Comparison of ENCODE assay signal across 1 cellular context in genomic region chr10:93068411-93069244, GRCh38.
TF ChIP-seq lines count a peak whose summit lies in the region.

No MANE protein-coding gene starts in this region.

TF ChIP-seq in H1, 55 proteins besides CTCF, POLR2A, EP300 and RAD21:
- no peak for TF ChIP-seq TEAD4 (IDR thresholded peaks at IDR 0.05; ENCODE audit: low read depth, low read length)
- no peak for TF ChIP-seq ASH2L (IDR thresholded peaks at IDR 0.05; ENCODE audit: low read length)
- TF ChIP-seq, protein P1, sequence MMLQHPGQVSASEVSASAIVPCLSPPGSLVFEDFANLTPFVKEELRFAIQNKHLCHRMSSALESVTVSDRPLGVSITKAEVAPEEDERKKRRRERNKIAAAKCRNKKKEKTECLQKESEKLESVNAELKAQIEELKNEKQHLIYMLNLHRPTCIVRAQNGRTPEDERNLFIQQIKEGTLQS (IDR thresholded peaks at IDR 0.05; ENCODE audit: insufficient read depth, low read depth, low read length), result no peak
- peak; percentile 26; the same call in 1 of the 2 replicates for TF ChIP-seq MAX (IDR thresholded peaks at IDR 0.05)
- TF ChIP-seq JUND (IDR thresholded peaks at IDR 0.05; ENCODE audit: low read length), result no peak
- TF ChIP-seq POLR2AphosphoS5 (IDR thresholded peaks at IDR 0.05; ENCODE audit: low read depth, low read length), result no peak
- no peak for TF ChIP-seq SIN3A (conservative IDR thresholded peaks at IDR 0.05 in 1 of 2, IDR thresholded peaks at IDR 0.05 in 1 of 2; ENCODE audit: low read depth in 1 of 2, low read length in 2 of 2)
- no peak for TF ChIP-seq KDM5A (IDR thresholded peaks at IDR 0.05; ENCODE audit: low read length)
- no peak; the same call in 1 of the 2 replicates for TF ChIP-seq TCF12 (IDR thresholded peaks at IDR 0.05; ENCODE audit: low read depth, low read length)
- TF ChIP-seq, protein P2, sequence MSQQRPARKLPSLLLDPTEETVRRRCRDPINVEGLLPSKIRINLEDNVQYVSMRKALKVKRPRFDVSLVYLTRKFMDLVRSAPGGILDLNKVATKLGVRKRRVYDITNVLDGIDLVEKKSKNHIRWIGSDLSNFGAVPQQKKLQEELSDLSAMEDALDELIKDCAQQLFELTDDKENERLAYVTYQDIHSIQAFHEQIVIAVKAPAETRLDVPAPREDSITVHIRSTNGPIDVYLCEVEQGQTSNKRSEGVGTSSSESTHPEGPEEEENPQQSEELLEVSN (IDR thresholded peaks at IDR 0.05), result peak; percentile 50; the same call in 1 of the 2 replicates
- TF ChIP-seq HDAC2 (IDR thresholded peaks at IDR 0.05; ENCODE audit: borderline replicate concordance in 1 of 2, low read depth in 2 of 2, low read length in 2 of 2), result peak in 1 of 2 experiments; percentile 47; a peak in 1 of 4 replicates
- TF ChIP-seq SIRT6 (IDR thresholded peaks at IDR 0.05; ENCODE audit: low read length), result no peak
- no peak for TF ChIP-seq TAF1 (IDR thresholded peaks at IDR 0.05; ENCODE audit: low read depth, low read length)
- TF ChIP-seq KDM4A (IDR thresholded peaks at IDR 0.05; ENCODE audit: low read depth, low read length, severe bottlenecking), result peak; percentile 90
- TF ChIP-seq PHF8 (conservative IDR thresholded peaks at IDR 0.05; ENCODE audit: low read depth, low read length), result no peak
- TF ChIP-seq RBBP5 (IDR thresholded peaks at IDR 0.05; ENCODE audit: borderline replicate concordance, low read depth, low read length), result no peak; the same call in 1 of the 2 replicates
- TF ChIP-seq RFX5 (IDR thresholded peaks at IDR 0.05; ENCODE audit: borderline replicate concordance, low read depth, low read length), result no peak
- no peak for TF ChIP-seq YY1 (IDR thresholded peaks at IDR 0.05; ENCODE audit: low read depth, low read length)
- TF ChIP-seq SP4 (IDR thresholded peaks at IDR 0.05; ENCODE audit: low read length), result no peak
- TF ChIP-seq SP1 (IDR thresholded peaks at IDR 0.05; ENCODE audit: low read depth, low read length), result no peak
- TF ChIP-seq CHD1 (IDR thresholded peaks at IDR 0.05; ENCODE audit: low read depth, low read length), result no peak
- TF ChIP-seq NRF1 (IDR thresholded peaks at IDR 0.05; ENCODE audit: low read depth, low read length), result no peak
- TF ChIP-seq CEBPB (IDR thresholded peaks at IDR 0.05; ENCODE audit: low read depth, low read length), result no peak
- TF ChIP-seq SP2 (IDR thresholded peaks at IDR 0.05; ENCODE audit: low read length), result no peak
- TF ChIP-seq KDM1A (IDR thresholded peaks at IDR 0.05; ENCODE audit: borderline replicate concordance, low read length), result no peak
- no peak for TF ChIP-seq CTBP2 (IDR thresholded peaks at IDR 0.05; ENCODE audit: borderline replicate concordance, insufficient read depth, insufficient read length, low read length)
- TF ChIP-seq BCL11A (IDR thresholded peaks at IDR 0.05; ENCODE audit: low read depth in 2 of 2, low read length in 2 of 2), result no peak
- no peak for TF ChIP-seq JUN (IDR thresholded peaks at IDR 0.05; ENCODE audit: low read depth, low read length)
- peak; percentile 100 for TF ChIP-seq EZH2 (IDR thresholded peaks at IDR 0.05; ENCODE audit: low read depth, low read length, severe bottlenecking)
- TF ChIP-seq GTF2F1 (IDR thresholded peaks at IDR 0.05; ENCODE audit: borderline replicate concordance, low read depth, low read length), result no peak
- TF ChIP-seq EGR1 (IDR thresholded peaks at IDR 0.05; ENCODE audit: borderline replicate concordance, low read depth, low read length), result no peak
- TF ChIP-seq, protein P3, sequence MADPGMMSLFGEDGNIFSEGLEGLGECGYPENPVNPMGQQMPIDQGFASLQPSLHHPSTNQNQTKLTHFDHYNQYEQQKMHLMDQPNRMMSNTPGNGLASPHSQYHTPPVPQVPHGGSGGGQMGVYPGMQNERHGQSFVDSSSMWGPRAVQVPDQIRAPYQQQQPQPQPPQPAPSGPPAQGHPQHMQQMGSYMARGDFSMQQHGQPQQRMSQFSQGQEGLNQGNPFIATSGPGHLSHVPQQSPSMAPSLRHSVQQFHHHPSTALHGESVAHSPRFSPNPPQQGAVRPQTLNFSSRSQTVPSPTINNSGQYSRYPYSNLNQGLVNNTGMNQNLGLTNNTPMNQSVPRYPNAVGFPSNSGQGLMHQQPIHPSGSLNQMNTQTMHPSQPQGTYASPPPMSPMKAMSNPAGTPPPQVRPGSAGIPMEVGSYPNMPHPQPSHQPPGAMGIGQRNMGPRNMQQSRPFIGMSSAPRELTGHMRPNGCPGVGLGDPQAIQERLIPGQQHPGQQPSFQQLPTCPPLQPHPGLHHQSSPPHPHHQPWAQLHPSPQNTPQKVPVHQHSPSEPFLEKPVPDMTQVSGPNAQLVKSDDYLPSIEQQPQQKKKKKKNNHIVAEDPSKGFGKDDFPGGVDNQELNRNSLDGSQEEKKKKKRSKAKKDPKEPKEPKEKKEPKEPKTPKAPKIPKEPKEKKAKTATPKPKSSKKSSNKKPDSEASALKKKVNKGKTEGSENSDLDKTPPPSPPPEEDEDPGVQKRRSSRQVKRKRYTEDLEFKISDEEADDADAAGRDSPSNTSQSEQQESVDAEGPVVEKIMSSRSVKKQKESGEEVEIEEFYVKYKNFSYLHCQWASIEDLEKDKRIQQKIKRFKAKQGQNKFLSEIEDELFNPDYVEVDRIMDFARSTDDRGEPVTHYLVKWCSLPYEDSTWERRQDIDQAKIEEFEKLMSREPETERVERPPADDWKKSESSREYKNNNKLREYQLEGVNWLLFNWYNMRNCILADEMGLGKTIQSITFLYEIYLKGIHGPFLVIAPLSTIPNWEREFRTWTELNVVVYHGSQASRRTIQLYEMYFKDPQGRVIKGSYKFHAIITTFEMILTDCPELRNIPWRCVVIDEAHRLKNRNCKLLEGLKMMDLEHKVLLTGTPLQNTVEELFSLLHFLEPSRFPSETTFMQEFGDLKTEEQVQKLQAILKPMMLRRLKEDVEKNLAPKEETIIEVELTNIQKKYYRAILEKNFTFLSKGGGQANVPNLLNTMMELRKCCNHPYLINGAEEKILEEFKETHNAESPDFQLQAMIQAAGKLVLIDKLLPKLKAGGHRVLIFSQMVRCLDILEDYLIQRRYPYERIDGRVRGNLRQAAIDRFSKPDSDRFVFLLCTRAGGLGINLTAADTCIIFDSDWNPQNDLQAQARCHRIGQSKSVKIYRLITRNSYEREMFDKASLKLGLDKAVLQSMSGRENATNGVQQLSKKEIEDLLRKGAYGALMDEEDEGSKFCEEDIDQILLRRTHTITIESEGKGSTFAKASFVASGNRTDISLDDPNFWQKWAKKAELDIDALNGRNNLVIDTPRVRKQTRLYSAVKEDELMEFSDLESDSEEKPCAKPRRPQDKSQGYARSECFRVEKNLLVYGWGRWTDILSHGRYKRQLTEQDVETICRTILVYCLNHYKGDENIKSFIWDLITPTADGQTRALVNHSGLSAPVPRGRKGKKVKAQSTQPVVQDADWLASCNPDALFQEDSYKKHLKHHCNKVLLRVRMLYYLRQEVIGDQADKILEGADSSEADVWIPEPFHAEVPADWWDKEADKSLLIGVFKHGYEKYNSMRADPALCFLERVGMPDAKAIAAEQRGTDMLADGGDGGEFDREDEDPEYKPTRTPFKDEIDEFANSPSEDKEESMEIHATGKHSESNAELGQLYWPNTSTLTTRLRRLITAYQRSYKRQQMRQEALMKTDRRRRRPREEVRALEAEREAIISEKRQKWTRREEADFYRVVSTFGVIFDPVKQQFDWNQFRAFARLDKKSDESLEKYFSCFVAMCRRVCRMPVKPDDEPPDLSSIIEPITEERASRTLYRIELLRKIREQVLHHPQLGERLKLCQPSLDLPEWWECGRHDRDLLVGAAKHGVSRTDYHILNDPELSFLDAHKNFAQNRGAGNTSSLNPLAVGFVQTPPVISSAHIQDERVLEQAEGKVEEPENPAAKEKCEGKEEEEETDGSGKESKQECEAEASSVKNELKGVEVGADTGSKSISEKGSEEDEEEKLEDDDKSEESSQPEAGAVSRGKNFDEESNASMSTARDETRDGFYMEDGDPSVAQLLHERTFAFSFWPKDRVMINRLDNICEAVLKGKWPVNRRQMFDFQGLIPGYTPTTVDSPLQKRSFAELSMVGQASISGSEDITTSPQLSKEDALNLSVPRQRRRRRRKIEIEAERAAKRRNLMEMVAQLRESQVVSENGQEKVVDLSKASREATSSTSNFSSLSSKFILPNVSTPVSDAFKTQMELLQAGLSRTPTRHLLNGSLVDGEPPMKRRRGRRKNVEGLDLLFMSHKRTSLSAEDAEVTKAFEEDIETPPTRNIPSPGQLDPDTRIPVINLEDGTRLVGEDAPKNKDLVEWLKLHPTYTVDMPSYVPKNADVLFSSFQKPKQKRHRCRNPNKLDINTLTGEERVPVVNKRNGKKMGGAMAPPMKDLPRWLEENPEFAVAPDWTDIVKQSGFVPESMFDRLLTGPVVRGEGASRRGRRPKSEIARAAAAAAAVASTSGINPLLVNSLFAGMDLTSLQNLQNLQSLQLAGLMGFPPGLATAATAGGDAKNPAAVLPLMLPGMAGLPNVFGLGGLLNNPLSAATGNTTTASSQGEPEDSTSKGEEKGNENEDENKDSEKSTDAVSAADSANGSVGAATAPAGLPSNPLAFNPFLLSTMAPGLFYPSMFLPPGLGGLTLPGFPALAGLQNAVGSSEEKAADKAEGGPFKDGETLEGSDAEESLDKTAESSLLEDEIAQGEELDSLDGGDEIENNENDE (IDR thresholded peaks at IDR 0.05; ENCODE audit: insufficient replicate concordance, low read length), result no peak
- TF ChIP-seq ATF2 (IDR thresholded peaks at IDR 0.05; ENCODE audit: low read length), result no peak
- TF ChIP-seq CBX8 (IDR thresholded peaks at IDR 0.05; ENCODE audit: borderline replicate concordance, low read depth, low read length), result peak; percentile 74; the same call in 1 of the 2 replicates
- peak; percentile 100 for TF ChIP-seq SUZ12 (IDR thresholded peaks at IDR 0.05; ENCODE audit: low read length)
- TF ChIP-seq SIX5 (IDR thresholded peaks at IDR 0.05; ENCODE audit: low read depth, low read length), result no peak
- TF ChIP-seq CHD2 (IDR thresholded peaks at IDR 0.05; ENCODE audit: low read length), result no peak
- no peak for TF ChIP-seq ZNF274 (IDR thresholded peaks at IDR 0.05; ENCODE audit: borderline replicate concordance, extremely low read depth, low read length)
- TF ChIP-seq BACH1 (IDR thresholded peaks at IDR 0.05; ENCODE audit: low read length), result no peak
- no peak for TF ChIP-seq FOSL1 (IDR thresholded peaks at IDR 0.05; ENCODE audit: insufficient read depth, low read depth, low read length)
- no peak for TF ChIP-seq RXRA (IDR thresholded peaks at IDR 0.05; ENCODE audit: insufficient read depth, low read depth, low read length)
- TF ChIP-seq CBX5 (IDR thresholded peaks at IDR 0.05; ENCODE audit: low read depth, low read length), result no peak
- TF ChIP-seq TAF7 (optimal IDR thresholded peaks at IDR 0.05; ENCODE audit: borderline replicate concordance, low read depth, low read length), result no peak
- TF ChIP-seq POU5F1 (IDR thresholded peaks at IDR 0.05; ENCODE audit: low read depth, low read length), result no peak
- no peak for TF ChIP-seq USF2 (IDR thresholded peaks at IDR 0.05; ENCODE audit: low read length)
- no peak for TF ChIP-seq BRCA1 (IDR thresholded peaks at IDR 0.05; ENCODE audit: low read depth, low read length)
- no peak for TF ChIP-seq SRF (IDR thresholded peaks at IDR 0.05; ENCODE audit: low read depth, low read length)
- TF ChIP-seq CREB1 (IDR thresholded peaks at IDR 0.05), result 0 out of 2 replicates have a peak, but pooled peaks have one; percentile 32
- no peak for TF ChIP-seq TBP (IDR thresholded peaks at IDR 0.05; ENCODE audit: low read depth, low read length)
- TF ChIP-seq NANOG (IDR thresholded peaks at IDR 0.05; ENCODE audit: insufficient read depth, low read depth, low read length, poor library complexity, severe bottlenecking), result no peak
- TF ChIP-seq RNF2 (IDR thresholded peaks at IDR 0.05; ENCODE audit: borderline replicate concordance, low read depth, low read length, missing control alignments, poor library complexity, severe bottlenecking), result peak; percentile 95
- TF ChIP-seq GABPA (IDR thresholded peaks at IDR 0.05; ENCODE audit: borderline replicate concordance, insufficient read depth, low read length), result no peak
- no peak for TF ChIP-seq SAP30 (IDR thresholded peaks at IDR 0.05; ENCODE audit: insufficient read depth, insufficient replicate concordance, low read length)
- no peak for TF ChIP-seq HDAC6 (IDR thresholded peaks at IDR 0.05; ENCODE audit: low read depth, low read length)
- no peak for TF ChIP-seq MAFK (IDR thresholded peaks at IDR 0.05; ENCODE audit: low read depth, low read length)
